In the genomic region with DNA sequence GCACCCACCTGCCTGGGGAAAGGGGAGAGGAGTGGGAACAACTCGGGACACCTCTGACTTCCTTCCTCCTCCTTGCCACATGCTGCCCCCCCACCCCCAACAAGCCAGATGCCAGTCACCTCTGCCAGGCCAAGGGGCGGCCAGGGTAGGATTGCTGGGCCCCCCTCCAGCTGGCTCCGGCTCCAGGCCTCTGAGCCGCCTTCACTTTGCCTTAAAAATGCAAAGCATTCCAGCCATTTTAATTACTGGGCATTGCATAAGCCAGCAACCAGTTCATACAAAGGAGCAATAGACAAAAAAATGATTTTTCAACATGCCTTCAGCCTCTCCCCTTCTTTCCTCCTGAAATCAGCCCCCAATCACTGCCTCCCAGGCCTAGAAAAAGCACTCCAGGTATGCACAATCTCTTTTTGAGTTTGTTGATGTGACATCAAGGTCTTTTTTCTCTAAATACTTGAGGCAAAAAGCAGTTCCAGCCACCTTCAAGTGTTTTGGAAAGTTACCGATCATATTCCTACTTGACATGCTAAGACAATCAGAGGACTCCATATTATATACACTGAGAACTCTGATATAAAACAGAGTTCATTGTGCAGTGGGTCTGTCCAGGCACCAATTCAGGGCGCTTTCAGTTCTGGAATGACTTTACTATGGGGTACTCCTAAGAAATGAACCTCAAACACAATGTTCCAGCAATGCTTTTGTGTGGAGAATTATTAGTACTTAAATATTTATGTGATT, we compare ENCODE assay signal across 1 cellular context.
TF ChIP-seq lines count a peak whose summit lies in the region.

No MANE protein-coding gene starts in this region.

TF ChIP-seq in IMR-90, 13 proteins besides CTCF, POLR2A, EP300 and RAD21:
- TF ChIP-seq NFE2L2 (IDR thresholded peaks at IDR 0.05; ENCODE audit: low read depth, low read length), result no peak
- TF ChIP-seq, protein P1, sequence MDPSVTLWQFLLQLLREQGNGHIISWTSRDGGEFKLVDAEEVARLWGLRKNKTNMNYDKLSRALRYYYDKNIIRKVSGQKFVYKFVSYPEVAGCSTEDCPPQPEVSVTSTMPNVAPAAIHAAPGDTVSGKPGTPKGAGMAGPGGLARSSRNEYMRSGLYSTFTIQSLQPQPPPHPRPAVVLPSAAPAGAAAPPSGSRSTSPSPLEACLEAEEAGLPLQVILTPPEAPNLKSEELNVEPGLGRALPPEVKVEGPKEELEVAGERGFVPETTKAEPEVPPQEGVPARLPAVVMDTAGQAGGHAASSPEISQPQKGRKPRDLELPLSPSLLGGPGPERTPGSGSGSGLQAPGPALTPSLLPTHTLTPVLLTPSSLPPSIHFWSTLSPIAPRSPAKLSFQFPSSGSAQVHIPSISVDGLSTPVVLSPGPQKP (IDR thresholded peaks at IDR 0.05; ENCODE audit: borderline replicate concordance, low read depth, low read length), result no peak
- TF ChIP-seq CEBPB (IDR thresholded peaks at IDR 0.05; ENCODE audit: low read depth, low read length), result peak; percentile 89
- no peak for TF ChIP-seq USF2 (IDR thresholded peaks at IDR 0.05; ENCODE audit: low read depth, low read length)
- no peak for TF ChIP-seq MAZ (IDR thresholded peaks at IDR 0.05; ENCODE audit: borderline replicate concordance, low read depth, low read length)
TF ChIP-seq in IMR-90: peak in this region for 1.
